In the genomic region with DNA sequence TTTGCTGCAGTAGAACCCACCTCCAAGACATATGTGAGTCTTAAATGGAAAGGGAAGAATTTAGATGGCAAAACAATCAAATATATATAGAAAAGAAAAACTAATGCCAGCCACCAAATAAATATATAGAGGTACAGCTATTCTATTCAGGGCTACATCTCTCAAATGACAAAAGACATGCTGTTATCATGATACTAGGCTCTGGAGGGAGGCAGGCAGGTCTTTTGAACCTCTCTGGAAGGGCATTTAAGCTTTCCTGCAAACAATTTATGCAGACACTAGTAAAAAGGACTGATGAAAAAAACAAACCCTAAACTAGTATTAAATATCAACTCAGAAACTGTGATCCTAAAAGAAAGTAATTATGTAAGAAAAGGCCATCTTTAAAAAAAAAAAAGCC, we compare ENCODE assay signal across 24 cellular contexts. TPM values are rescaled to one million over a fixed set of nuclear protein-coding genes. Genes with fewer than 3 reads are reported as not detected.
"Had no signal": no experiment of that assay in that cellular context is flagged by ENCODE, and none has a peak within 500 bp of the region (broad histone marks: within the 10 kb centered on the region; RNA-seq: fewer than 3 reads in every experiment).

No MANE protein-coding gene starts in this region.

- H3K27me3 ChIP-seq: colonic mucosa, esophagus squamous epithelium, gastrocnemius medialis, heart right ventricle, left lung had no signal

- H3K36me3 ChIP-seq: colonic mucosa had no signal

- H3K9me3 ChIP-seq: colonic mucosa, esophagus squamous epithelium, gastrocnemius medialis, heart right ventricle, left lung, lower lobe of right lung, mucosa of descending colon had no signal

- DNase-seq: colonic mucosa; cortex of kidney; effector CD8-positive, alpha-beta T cell; effector memory CD8-positive, alpha-beta T cell; endodermal cell; erythroblast; esophagus squamous epithelium; foreskin fibroblast; foreskin melanocyte; gastrocnemius medialis; glutamatergic neuron; head of caudate nucleus; heart right ventricle; hippocampal formation; left cardiac atrium; left lung; left ventricle myocardium superior; lower lobe of right lung; mesenchymal stem cell; mucosa of descending colon; naive B cell had no signal

- H3K27ac ChIP-seq: colonic mucosa, epithelial cell of prostate, esophagus squamous epithelium, gastrocnemius medialis, heart right ventricle, left lung, lower lobe of right lung had no signal

- H3K4me1 ChIP-seq: colonic mucosa, esophagus squamous epithelium, gastrocnemius medialis, heart right ventricle, left lung, lower lobe of right lung had no signal

- H3K4me3 ChIP-seq: colonic mucosa, esophagus squamous epithelium, gastrocnemius medialis, heart right ventricle, left lung, lower lobe of right lung, mucosa of descending colon had no signal

- ATAC-seq: effector memory CD8-positive, alpha-beta T cell; esophagus mucosa; gastrocnemius medialis; heart right ventricle; left cardiac atrium; left lung; left ventricle myocardium superior; lower lobe of right lung; mucosa of descending colon had no signal

RNA-seq across cellular contexts. Expression of a gene that starts 35.4 kb away (rescaled TPM):
- total RNA-seq: glomerular endothelial cell had no signal
